10 cellular contexts compared by ENCODE assay signal in genomic region chr18:75226301-75226955, GRCh38. TPM values are rescaled to one million over a fixed set of nuclear protein-coding genes. Genes with fewer than 3 reads are reported as not detected.
DNase-seq lines count a peak whose midpoint lies in the region; ATAC-seq and TF ChIP-seq lines count a peak whose summit lies in the region.
"Had no signal": no experiment of that assay in that cellular context is flagged by ENCODE, and none has a peak within 500 bp of the region (broad histone marks: within the 10 kb centered on the region; RNA-seq: fewer than 3 reads in every experiment).

No MANE protein-coding gene starts in this region.

- DNase-seq in activated naive CD8-positive, alpha-beta T cell treated with anti-CD3 and anti-CD28 coated beads, Interleukin-2, amount 10 ng/mL, durations not matched to agents 7 days and 5 days, result no peak
- DNase-seq in left ventricle myocardium inferior (no peak), GM03348 (ENCODE audit: low spot score) (no peak), RWPE1 (ENCODE audit: low spot score) (no peak), T-helper 9 cell (no peak)
- DNase-seq: DMS79, NCI-H526 treated with DMSO at 0.1 percent for 48 hours had no signal

- peak overlapping the region; percentile 16 for H3K27ac Mint-ChIP-seq in activated naive CD8-positive, alpha-beta T cell treated with anti-CD3 and anti-CD28 coated beads, Interleukin-2, amount 10 ng/mL, durations not matched to agents 7 days and 5 days

- H3K4me3 Mint-ChIP-seq in activated naive CD8-positive, alpha-beta T cell treated with anti-CD3 and anti-CD28 coated beads, Interleukin-2, amount 10 ng/mL, durations not matched to agents 7 days and 5 days, result peak overlapping the region; percentile 44

- H3K9me3 ChIP-seq in BLaER1 (peaks cover 3% of the 10 kb centered on the region; the same call in 1 of the 2 replicates), left ventricle myocardium inferior (replicated peaks) (no peaks in the 10 kb centered on the region)

- H3K36me3 ChIP-seq in BLaER1 (peaks cover 39% of the 10 kb centered on the region), left ventricle myocardium inferior (no peaks in the 10 kb centered on the region), rectal smooth muscle tissue (ENCODE audit: control insufficient read depth, insufficient read depth, low read length) (no peaks in the 10 kb centered on the region)

- H3K4me2 ChIP-seq in BLaER1, result peak overlapping the region; percentile 71

- H3K27me3 ChIP-seq in BLaER1 (no peaks in the 10 kb centered on the region), left ventricle myocardium inferior (ENCODE audit: low read depth) (no peaks in the 10 kb centered on the region), rectal smooth muscle tissue (ENCODE audit: control insufficient read depth, insufficient read depth, low read length) (no peaks in the 10 kb centered on the region)

- H3K4me1 ChIP-seq in BLaER1, result peaks cover 41% of the 10 kb centered on the region
- H3K4me1 ChIP-seq in left ventricle myocardium inferior, result peaks cover 79% of the 10 kb centered on the region
- H3K4me1 ChIP-seq in rectal smooth muscle tissue (ENCODE audit: control insufficient read depth, insufficient read depth, low read length), result peaks cover 26% of the 10 kb centered on the region

- no peak overlapping the region for H3K27ac ChIP-seq in BLaER1
- H3K27ac ChIP-seq in left ventricle myocardium inferior (replicated peaks), result peak overlapping the region; percentile 66
- H3K27ac ChIP-seq in rectal smooth muscle tissue (ENCODE audit: low read depth, low read length), result peak overlapping the region; percentile 10
- H3K27ac ChIP-seq in RWPE1, result no peak overlapping the region

- intact Hi-C loops in left ventricle myocardium inferior (cut with micrococcal nuclease), result no loop called here

- peak overlapping the region; percentile 42; the same call in 1 of the 2 replicates for H3K9ac ChIP-seq in BLaER1
- H3K9ac ChIP-seq in rectal smooth muscle tissue (ENCODE audit: low read length), result no peak overlapping the region

- POLR2A ChIA-PET in activated naive CD8-positive, alpha-beta T cell treated with anti-CD3 and anti-CD28 coated beads, Interleukin-2, amount 10 ng/mL, durations not matched to agents 7 days and 5 days (lab: Charles Lee), result no interaction called here
- POLR2A ChIA-PET in RWPE1 (lab: Yijun Ruan, JAX; ENCODE audit: low non-redundant PET), result no interaction called here

- peaks cover 78% of the 10 kb centered on the region for H4K20me1 ChIP-seq in BLaER1

- H3K4me1 Mint-ChIP-seq in activated naive CD8-positive, alpha-beta T cell treated with anti-CD3 and anti-CD28 coated beads, Interleukin-2, amount 10 ng/mL, durations not matched to agents 7 days and 5 days, result peaks cover 32% of the 10 kb centered on the region

- no peak for TF ChIP-seq CTCF in left ventricle myocardium inferior (IDR thresholded peaks at IDR 0.05; ENCODE audit: borderline replicate concordance)
- TF ChIP-seq CTCF in RWPE1 (conservative IDR thresholded peaks at IDR 0.05; ENCODE audit: low read depth), result no peak

- CTCF ChIA-PET in RWPE1 (lab: Yijun Ruan, JAX), result interaction anchor here (0.6 kb wide), 2 partner anchors 129 to 380 kb away, joined by 3 read pairs; no protein-coding TSS in a partner anchor

- ATAC-seq in activated naive CD8-positive, alpha-beta T cell treated with anti-CD3 and anti-CD28 coated beads, Interleukin-2, amount 10 ng/mL, durations not matched to agents 7 days and 5 days (ENCODE audit: low read depth), result no peak
- no peak for ATAC-seq in HG02798 (IDR thresholded peaks at IDR 0.05; ENCODE audit: poor library complexity, unreplicated experiment)

- H3K9me3 Mint-ChIP-seq in activated naive CD8-positive, alpha-beta T cell treated with anti-CD3 and anti-CD28 coated beads, Interleukin-2, amount 10 ng/mL, durations not matched to agents 7 days and 5 days, result no peaks in the 10 kb centered on the region

- no peak overlapping the region for H3K4me3 ChIP-seq in BLaER1
- H3K4me3 ChIP-seq in left ventricle myocardium inferior, result peak overlapping the region; percentile 45
- peak overlapping the region; percentile 31 for H3K4me3 ChIP-seq in rectal smooth muscle tissue (ENCODE audit: low read length)

- no peaks in the 10 kb centered on the region for H3K27me3 Mint-ChIP-seq in activated naive CD8-positive, alpha-beta T cell treated with anti-CD3 and anti-CD28 coated beads, Interleukin-2, amount 10 ng/mL, durations not matched to agents 7 days and 5 days

- peaks cover 8% of the 10 kb centered on the region for H3K36me3 Mint-ChIP-seq in activated naive CD8-positive, alpha-beta T cell treated with anti-CD3 and anti-CD28 coated beads, Interleukin-2, amount 10 ng/mL, durations not matched to agents 7 days and 5 days

RNA-seq across cellular contexts. Expression of gene TSHZ1, which starts 15.8 kb away (rescaled TPM):
- total RNA-seq in activated naive CD8-positive, alpha-beta T cell treated with anti-CD3 and anti-CD28 coated beads, Interleukin-2, amount 10 ng/mL, durations not matched to agents 7 days and 5 days, result 10 to 100 TPM; 23.7 to 25.2 TPM
- total RNA-seq in left ventricle myocardium inferior, result 24.6 TPM

RNA-seq across cellular contexts. Expression of gene PTGR3, which starts 17.5 kb away (rescaled TPM):
- 10 to 100 TPM; 36.6 to 37.2 TPM for total RNA-seq in activated naive CD8-positive, alpha-beta T cell treated with anti-CD3 and anti-CD28 coated beads, Interleukin-2, amount 10 ng/mL, durations not matched to agents 7 days and 5 days
- 77.3 TPM for total RNA-seq in left ventricle myocardium inferior

Comparison
In these comparisons a context has a peak if more than half of its experiments do, and no peak if none do; other contexts are left out.
1. H3K27ac ChIP-seq: peak in left ventricle myocardium inferior (single experiment) and rectal smooth muscle tissue (single experiment); none in BLaER1 (single experiment) and RWPE1 (single experiment).